8 cellular contexts compared by ENCODE assay signal in the genomic region with DNA sequence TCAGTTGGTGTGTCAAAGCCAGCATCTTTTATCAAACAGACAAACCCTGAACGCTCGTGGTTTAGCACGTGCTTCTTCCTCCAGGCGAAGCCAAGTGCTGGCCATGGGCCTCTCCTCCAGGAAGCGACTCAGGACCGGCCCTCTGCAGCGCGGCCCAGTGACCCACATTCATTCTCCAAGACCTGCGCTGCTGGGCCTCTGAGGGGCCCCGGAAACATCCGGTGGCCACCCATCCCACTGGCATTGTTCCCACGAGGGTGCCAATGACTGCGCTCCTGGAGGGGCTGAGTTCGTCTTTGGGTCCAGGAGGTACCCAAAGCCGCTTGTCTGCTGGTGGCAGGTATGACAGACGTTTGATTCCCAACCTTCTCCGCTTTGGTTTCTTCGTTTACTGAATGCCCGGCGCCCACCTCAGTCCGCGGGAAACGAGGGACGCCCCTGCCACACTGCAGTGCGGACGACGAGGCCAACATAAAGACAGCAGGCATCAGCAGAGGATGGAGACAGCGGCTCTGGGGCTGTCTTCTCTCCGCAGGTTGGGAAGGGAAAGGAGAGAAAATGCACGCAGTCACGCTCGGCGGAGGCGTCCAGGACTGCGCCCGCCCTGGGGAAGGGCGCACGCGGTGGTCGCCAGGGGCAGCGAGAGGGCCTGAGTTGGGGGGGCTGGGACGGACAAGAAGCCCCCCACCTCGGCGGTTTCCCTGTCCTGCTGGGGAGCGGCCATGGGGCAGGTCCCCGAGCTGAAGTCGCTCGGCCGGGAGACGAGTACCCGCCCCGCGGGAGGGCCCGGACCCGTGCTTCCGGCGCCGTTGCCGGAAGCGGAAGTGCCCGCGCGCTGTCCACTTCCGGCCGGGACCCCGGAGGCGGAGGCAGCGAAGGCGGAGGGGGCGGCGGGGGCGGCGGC. TPM values are rescaled to one million over a fixed set of nuclear protein-coding genes. Genes with fewer than 3 reads are reported as not detected.
DNase-seq lines count a peak whose midpoint lies in the region; TF ChIP-seq lines count a peak whose summit lies in the region.

A gene (plus strand): TSS at position 842 of the 904 bp plus-strand sequence. CDS start 3,030 bp downstream, outside the sequence.

- 5% methylated on average over 71 of the region's 73 CpGs for WGBS in urinary bladder

- TF ChIP-seq CTCF in GM12864 (IDR thresholded peaks at IDR 0.05; ENCODE audit: low read depth, low read length, missing control alignments) (no peak), HFF-Myc (IDR thresholded peaks at IDR 0.05; ENCODE audit: low read depth, low read length, missing control alignments) (no peak), left ventricle myocardium inferior (IDR thresholded peaks at IDR 0.05; ENCODE audit: borderline replicate concordance) (no peak)

- no peaks in the 10 kb centered on the region for H3K27me3 Mint-ChIP-seq in T-helper 1 cell treated with Interleukin-12 subunit alpha and Interleukin-12 subunit beta and Interleukin-4 antibody, amounts not matched to agents 30 μg/mL and 1 μg/mL, for 36 hours (ENCODE audit: low read depth)

- DNase-seq in GM12864 (ENCODE audit: low read depth) (no peak), HFF-Myc (ENCODE audit: extremely low read depth, low read depth) (no peak), NAMALWA (ENCODE audit: low spot score) (peak; percentile 89), amniotic epithelial cell (ENCODE audit: low read depth) (peak; percentile 50), left ventricle myocardium inferior (peak; percentile 77), pulmonary artery endothelial cell (ENCODE audit: low read depth, low spot score) (no peak)

- no peaks in the 10 kb centered on the region for H3K9me3 Mint-ChIP-seq in T-helper 1 cell treated with Interleukin-12 subunit alpha and Interleukin-12 subunit beta and Interleukin-4 antibody, amounts not matched to agents 30 μg/mL and 1 μg/mL, for 36 hours

- peaks cover 26% of the 10 kb centered on the region for H3K4me1 ChIP-seq in left ventricle myocardium inferior
- H3K4me1 ChIP-seq in urinary bladder (ENCODE audit: insufficient read depth) = peaks cover 2% of the 10 kb centered on the region

- no peaks in the 10 kb centered on the region for H3K9me3 ChIP-seq in left ventricle myocardium inferior (replicated peaks)

- H3K36me3 ChIP-seq in left ventricle myocardium inferior (peaks cover 8% of the 10 kb centered on the region), urinary bladder (ENCODE audit: insufficient read depth) (no peaks in the 10 kb centered on the region)

- H3K4me3 ChIP-seq in GM12864 (ENCODE audit: low read depth, low read length) (peak within 1 kb of the TSS; percentile 100), HFF-Myc (replicated peaks; ENCODE audit: low read depth, low read length) (peak within 1 kb of the TSS; percentile 99), left ventricle myocardium inferior (peak within 1 kb of the TSS; percentile 92), urinary bladder (ENCODE audit: low read depth, low read length) (peak within 1 kb of the TSS; percentile 77)

- H3K27ac ChIP-seq in left ventricle myocardium inferior (replicated peaks) (peak within 1 kb of the TSS; percentile 90), urinary bladder (ENCODE audit: low read depth) (peak within 1 kb of the TSS; percentile 73)

- peaks cover 15% of the 10 kb centered on the region for H3K36me3 Mint-ChIP-seq in T-helper 1 cell treated with Interleukin-12 subunit alpha and Interleukin-12 subunit beta and Interleukin-4 antibody, amounts not matched to agents 30 μg/mL and 1 μg/mL, for 36 hours (ENCODE audit: low read depth)

- peak within 1 kb of the TSS; percentile 98 for H3K4me3 Mint-ChIP-seq in T-helper 1 cell treated with Interleukin-12 subunit alpha and Interleukin-12 subunit beta and Interleukin-4 antibody, amounts not matched to agents 30 μg/mL and 1 μg/mL, for 36 hours

- intact Hi-C loops in left ventricle myocardium inferior (cut with micrococcal nuclease) = no loop called here

- H3K27me3 ChIP-seq in left ventricle myocardium inferior (ENCODE audit: low read depth) = no peaks in the 10 kb centered on the region

- peaks cover 31% of the 10 kb centered on the region for H3K4me1 Mint-ChIP-seq in T-helper 1 cell treated with Interleukin-12 subunit alpha and Interleukin-12 subunit beta and Interleukin-4 antibody, amounts not matched to agents 30 μg/mL and 1 μg/mL, for 36 hours (ENCODE audit: low read depth)

- peak within 1 kb of the TSS; percentile 95 for H3K27ac Mint-ChIP-seq in T-helper 1 cell treated with Interleukin-12 subunit alpha and Interleukin-12 subunit beta and Interleukin-4 antibody, amounts not matched to agents 30 μg/mL and 1 μg/mL, for 36 hours

RNA-seq across cellular contexts. Expression of the gene that starts here (rescaled TPM):
- total RNA-seq in left ventricle myocardium inferior = 46.2 TPM
- total RNA-seq in pulmonary artery endothelial cell = 35.3 and 45.0 TPM in 2 replicates
- total RNA-seq in urinary bladder = 31.7 TPM
- 61.4 TPM for polyA plus RNA-seq in urinary bladder

Comparison
In these comparisons a context has a peak if more than half of its experiments do, and no peak if none do; other contexts are left out.
1. DNase-seq: peak in NAMALWA (single experiment), amniotic epithelial cell (single experiment) and left ventricle myocardium inferior (single experiment); none in GM12864 (single experiment), HFF-Myc (single experiment) and pulmonary artery endothelial cell (single experiment).
2. Peak in every context shown above with its lines, with median percentiles within 50 percentile points of each other: H3K4me3 ChIP-seq.